Comparison of ENCODE assay signal across 25 cellular contexts in the genomic region with DNA sequence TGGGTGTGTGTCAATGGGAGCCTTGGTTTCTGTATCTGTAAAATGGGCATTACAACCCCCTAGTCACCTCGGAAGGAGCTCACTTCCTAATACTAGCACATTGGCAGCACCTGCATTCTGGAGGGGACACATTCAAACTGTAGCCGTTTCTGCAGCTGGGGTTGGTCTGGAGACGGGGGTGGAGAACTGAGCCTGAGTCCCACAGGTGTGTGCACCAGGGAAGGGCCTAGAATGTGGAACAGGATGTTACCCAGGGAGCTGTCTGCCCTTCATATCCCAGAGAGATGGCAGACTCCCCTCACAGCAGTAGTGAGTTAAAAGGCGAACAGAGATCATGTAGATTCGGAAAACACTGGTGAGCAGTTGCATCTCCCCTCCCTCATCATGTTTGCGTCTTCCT.
"Had no signal": no experiment of that assay in that cellular context is flagged by ENCODE, and none has a peak within 500 bp of the region (broad histone marks: within the 10 kb centered on the region; RNA-seq: fewer than 3 reads in every experiment).

No MANE protein-coding gene starts in this region.

- H3K4me3 Mint-ChIP-seq: mesothelial cell of epicardium; natural killer cell; nephron progenitor cell; neural progenitor cell; stimulated activated memory B cell treated with anti-CD40 and anti-IgM and Interleukin-4, amounts not matched to agents 10 μg/mL and 1 μg/mL and 100 μg/mL, for 72 hours; stimulated activated naive CD8-positive, alpha-beta T cell treated with anti-CD3 and anti-CD28 coated beads, Interleukin-15, amount 100 ng/mL, for 72 hours had no signal

- ATAC-seq: natural killer cell; stimulated activated memory B cell treated with anti-CD40 and anti-IgM and Interleukin-4, amounts not matched to agents 10 μg/mL and 1 μg/mL and 100 μg/mL, for 72 hours; stimulated activated naive CD8-positive, alpha-beta T cell treated with anti-CD3 and anti-CD28 coated beads, Interleukin-15, amount 100 ng/mL, for 72 hours had no signal

- H3K4me2 ChIP-seq: hepatocyte, neural progenitor cell, smooth muscle cell had no signal

- H3K27me3 Mint-ChIP-seq: stimulated activated naive CD8-positive, alpha-beta T cell treated with anti-CD3 and anti-CD28 coated beads, Interleukin-15, amount 100 ng/mL, for 72 hours had no signal

- H3K36me3 ChIP-seq: left ventricle myocardium inferior, neural progenitor cell, neutrophil, ovary, right lobe of liver, transverse colon, vagina had no signal

- H3K9ac ChIP-seq: neural progenitor cell had no signal

- H3K4me1 ChIP-seq: neural progenitor cell, right lobe of liver, transverse colon, vagina had no signal

- H3K27ac Mint-ChIP-seq: mesothelial cell of epicardium; naive B cell; natural killer cell; nephron progenitor cell; neural progenitor cell; progenitor cell of endocrine pancreas; stimulated activated memory B cell treated with anti-CD40 and anti-IgM and Interleukin-4, amounts not matched to agents 10 μg/mL and 1 μg/mL and 100 μg/mL, for 72 hours; stimulated activated naive CD8-positive, alpha-beta T cell treated with anti-CD3 and anti-CD28 coated beads, Interleukin-15, amount 100 ng/mL, for 72 hours had no signal

- H3K4me1 Mint-ChIP-seq: mesothelial cell of epicardium; naive B cell; neural progenitor cell; stimulated activated memory B cell treated with anti-CD40 and anti-IgM and Interleukin-4, amounts not matched to agents 10 μg/mL and 1 μg/mL and 100 μg/mL, for 72 hours; stimulated activated naive CD8-positive, alpha-beta T cell treated with anti-CD3 and anti-CD28 coated beads, Interleukin-15, amount 100 ng/mL, for 72 hours had no signal

- H3K36me3 Mint-ChIP-seq: mesothelial cell of epicardium; naive B cell; natural killer cell; neural progenitor cell; stimulated activated memory B cell treated with anti-CD40 and anti-IgM and Interleukin-4, amounts not matched to agents 10 μg/mL and 1 μg/mL and 100 μg/mL, for 72 hours had no signal

- H3K4me3 ChIP-seq: hepatocyte, left ventricle myocardium inferior, lung, neural progenitor cell, ovary, right lobe of liver, smooth muscle cell, transverse colon, vagina had no signal

- DNase-seq: left ventricle myocardium inferior; mesendoderm; naive B cell; natural killer cell; nephron progenitor cell; occipital lobe; ovary; stimulated activated CD4-positive, alpha-beta T cell treated with anti-CD3 and anti-CD28 coated beads, Interleukin-1b, Interleukin-23, amount 100 ng/mL, for 48 hours; stimulated activated CD4-positive, alpha-beta T cell treated with anti-CD3 and anti-CD28 coated beads, Interleukin-2, amount 100 ng/mL, for 48 hours; stimulated activated CD4-positive, alpha-beta T cell treated with anti-CD3 and anti-CD28 coated beads, Interleukin-4, amount 100 ng/mL, for 4 hours; stimulated activated CD8-positive, alpha-beta memory T cell treated with anti-CD3 and anti-CD28 coated beads, Interleukin-4, amount 100 ng/mL, for 48 hours; stimulated activated naive CD4-positive, alpha-beta T cell treated with Interleukin-2 at 50 U/mL for 16 hours; stimulated activated naive CD8-positive, alpha-beta T cell treated with anti-CD3 and anti-CD28 coated beads, Interleukin-15, amount 100 ng/mL, for 72 hours; substantia nigra; transverse colon had no signal

- H3K9me3 Mint-ChIP-seq: natural killer cell; stimulated activated memory B cell treated with anti-CD40 and anti-IgM and Interleukin-4, amounts not matched to agents 10 μg/mL and 1 μg/mL and 100 μg/mL, for 72 hours had no signal

- H2AFZ ChIP-seq: hepatocyte, neural progenitor cell had no signal

- H3K27ac ChIP-seq: hepatocyte, left ventricle myocardium inferior, neural progenitor cell, neutrophil, ovary, right lobe of liver, transverse colon, vagina had no signal

- H3K27me3 ChIP-seq: hepatocyte, neural progenitor cell, neutrophil, ovary, right lobe of liver, transverse colon, vagina had no signal

- H3K9me3 ChIP-seq: neutrophil, ovary, right lobe of liver, transverse colon, vagina had no signal
